In the genomic region with DNA sequence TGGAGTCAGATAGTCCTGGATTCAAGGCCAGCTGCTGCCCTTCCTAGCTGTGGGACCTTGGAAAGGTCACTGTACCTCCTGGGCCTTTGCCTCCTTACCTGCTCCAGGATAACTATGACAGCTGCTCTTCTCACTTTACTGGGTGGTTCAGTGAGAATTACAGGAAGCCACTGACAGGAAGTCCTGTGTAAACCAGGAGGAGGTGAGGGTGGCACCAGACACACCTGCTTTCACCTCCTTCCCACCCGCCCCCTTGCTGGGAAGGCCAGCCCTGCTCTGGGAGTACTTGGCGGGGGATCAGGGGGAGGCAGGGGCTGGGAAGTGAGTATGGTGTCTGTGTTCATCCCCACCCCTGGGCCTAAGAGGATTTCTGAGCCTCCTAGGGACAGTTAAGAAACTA, we compare ENCODE assay signal across 9 cellular contexts. TPM values are rescaled to one million over a fixed set of nuclear protein-coding genes. Genes with fewer than 3 reads are reported as not detected.
A peak's percentile ranks its signal among the peaks of the same experiment; 100 is the strongest.
DNase-seq lines count a peak whose midpoint lies in the region; ATAC-seq and TF ChIP-seq lines count a peak whose summit lies in the region.
"Had no signal": no experiment of that assay in that cellular context is flagged by ENCODE, and none has a peak within 500 bp of the region (broad histone marks: within the 10 kb centered on the region; RNA-seq: fewer than 3 reads in every experiment).

No MANE protein-coding gene starts in this region.

- H3K4me1 ChIP-seq in neutrophil (ENCODE audit: control insufficient read depth in 1 of 2, insufficient read depth in 1 of 2, low read depth in 1 of 2, low read length in 1 of 2) (peaks cover 67 to 71% of the 10 kb centered on the region in 2 experiments), Karpas-422 (ENCODE audit: low read length) (no peaks in the 10 kb centered on the region), GM23338 (ENCODE audit: insufficient read depth) (no peaks in the 10 kb centered on the region)

- H3K4me2 ChIP-seq in Karpas-422 (ENCODE audit: low read depth, low read length, poor library complexity, severe bottlenecking) (no peak overlapping the region), GM23338 (no peak overlapping the region)

- no peak overlapping the region for H3K4me3 ChIP-seq in GM12864 (ENCODE audit: low read depth, low read length)
- H3K4me3 ChIP-seq in neutrophil (ENCODE audit: low read depth in 1 of 2, low read length in 1 of 2): peak overlapping the region; percentile 4 to 10
- H3K4me3 ChIP-seq in Karpas-422 (ENCODE audit: low read length): no peak overlapping the region
- no peak overlapping the region for H3K4me3 ChIP-seq in GM23338
- H3K4me3 ChIP-seq: MG63 had no signal

- H4K20me1 ChIP-seq in Karpas-422 (ENCODE audit: insufficient read depth, low read depth, low read length) (no peaks in the 10 kb centered on the region), GM23338 (replicated peaks; ENCODE audit: insufficient read depth) (no peaks in the 10 kb centered on the region)

- H3K27me3 ChIP-seq in neutrophil (no peaks in the 10 kb centered on the region), Karpas-422 (ENCODE audit: low read length) (no peaks in the 10 kb centered on the region), GM23338 (ENCODE audit: insufficient read depth) (no peaks in the 10 kb centered on the region)
- H3K27me3 ChIP-seq: MG63 had no signal

- no peak overlapping the region for H2AFZ ChIP-seq in Karpas-422 (ENCODE audit: low read length)
- H2AFZ ChIP-seq in GM23338: no peak overlapping the region

- no peak overlapping the region for H3K9ac ChIP-seq in Karpas-422 (ENCODE audit: low read length)

- ATAC-seq in HG02798 (IDR thresholded peaks at IDR 0.05; ENCODE audit: poor library complexity, unreplicated experiment) (no peak), GM23338 (no peak), GM19397 (IDR thresholded peaks at IDR 0.05; ENCODE audit: unreplicated experiment) (no peak)

- DNase-seq in GM12864 (ENCODE audit: low read depth): peak; percentile 19
- DNase-seq in NCI-H82 (lab: John Stamatoyannopoulos, UW): peak; percentile 59
- DNase-seq in activated gamma-delta T cell treated with anti-CD3 and anti-CD28 coated beads, Interleukin-2, amount 50 U/mL, for 16 hours (ENCODE audit: low read depth): peak; percentile 17
- DNase-seq in Karpas-422: no peak
- DNase-seq in GM23338 (ENCODE audit: low spot score): no peak
- DNase-seq: MG63 had no signal

- H3K27ac Mint-ChIP-seq in GM23338: no peak overlapping the region

- no peak overlapping the region for H3K4me3 Mint-ChIP-seq in GM23338

- H3K27ac ChIP-seq in neutrophil (peak overlapping the region; percentile 87), Karpas-422 (ENCODE audit: low read length) (no peak overlapping the region), GM23338 (ENCODE audit: low read depth) (no peak overlapping the region)

- H3K4me1 Mint-ChIP-seq in GM23338: peaks cover 9% of the 10 kb centered on the region

- H3K79me2 ChIP-seq in Karpas-422 (ENCODE audit: low read length) (no peaks in the 10 kb centered on the region), GM23338 (replicated peaks; ENCODE audit: insufficient read depth) (no peaks in the 10 kb centered on the region)

- TF ChIP-seq CTCF in GM12864 (IDR thresholded peaks at IDR 0.05; ENCODE audit: low read depth, low read length, missing control alignments) (no peak), neutrophil (IDR thresholded peaks at IDR 0.05) (no peak), GM23338 (conservative IDR thresholded peaks at IDR 0.05; ENCODE audit: low read depth in 2 of 2) (no peak)

- H3K36me3 Mint-ChIP-seq in GM23338 (ENCODE audit: low read depth): no peaks in the 10 kb centered on the region

- H3K9me2 ChIP-seq in Karpas-422 (replicated peaks; ENCODE audit: insufficient read depth, low read length) (no peaks in the 10 kb centered on the region), GM23338 (ENCODE audit: insufficient read depth) (no peaks in the 10 kb centered on the region)

- no peaks in the 10 kb centered on the region; the same call in 2 of the 3 replicates for H3K9me3 Mint-ChIP-seq in GM23338

- H3F3A ChIP-seq in GM23338 (replicated peaks; ENCODE audit: low read depth): no peaks in the 10 kb centered on the region

- H3K36me3 ChIP-seq in neutrophil (peaks cover 37% of the 10 kb centered on the region), Karpas-422 (ENCODE audit: insufficient read depth, low read length) (no peaks in the 10 kb centered on the region), GM23338 (ENCODE audit: insufficient read depth) (no peaks in the 10 kb centered on the region)
- H3K36me3 ChIP-seq: MG63 had no signal

- H3K27me3 Mint-ChIP-seq in GM23338 (ENCODE audit: insufficient read depth, low read depth, poor library complexity): peaks cover 17% of the 10 kb centered on the region

- H3K9me3 ChIP-seq in neutrophil (no peaks in the 10 kb centered on the region), Karpas-422 (ENCODE audit: low read length) (no peaks in the 10 kb centered on the region)
- H3K9me3 ChIP-seq: MG63 had no signal

TF ChIP-seq in GM23338, 12 proteins besides CTCF, POLR2A, EP300 and RAD21 (continues in another document):
- no peak for TF ChIP-seq NANOG (IDR thresholded peaks at IDR 0.05; ENCODE audit: borderline replicate concordance)
- TF ChIP-seq, protein P1, sequence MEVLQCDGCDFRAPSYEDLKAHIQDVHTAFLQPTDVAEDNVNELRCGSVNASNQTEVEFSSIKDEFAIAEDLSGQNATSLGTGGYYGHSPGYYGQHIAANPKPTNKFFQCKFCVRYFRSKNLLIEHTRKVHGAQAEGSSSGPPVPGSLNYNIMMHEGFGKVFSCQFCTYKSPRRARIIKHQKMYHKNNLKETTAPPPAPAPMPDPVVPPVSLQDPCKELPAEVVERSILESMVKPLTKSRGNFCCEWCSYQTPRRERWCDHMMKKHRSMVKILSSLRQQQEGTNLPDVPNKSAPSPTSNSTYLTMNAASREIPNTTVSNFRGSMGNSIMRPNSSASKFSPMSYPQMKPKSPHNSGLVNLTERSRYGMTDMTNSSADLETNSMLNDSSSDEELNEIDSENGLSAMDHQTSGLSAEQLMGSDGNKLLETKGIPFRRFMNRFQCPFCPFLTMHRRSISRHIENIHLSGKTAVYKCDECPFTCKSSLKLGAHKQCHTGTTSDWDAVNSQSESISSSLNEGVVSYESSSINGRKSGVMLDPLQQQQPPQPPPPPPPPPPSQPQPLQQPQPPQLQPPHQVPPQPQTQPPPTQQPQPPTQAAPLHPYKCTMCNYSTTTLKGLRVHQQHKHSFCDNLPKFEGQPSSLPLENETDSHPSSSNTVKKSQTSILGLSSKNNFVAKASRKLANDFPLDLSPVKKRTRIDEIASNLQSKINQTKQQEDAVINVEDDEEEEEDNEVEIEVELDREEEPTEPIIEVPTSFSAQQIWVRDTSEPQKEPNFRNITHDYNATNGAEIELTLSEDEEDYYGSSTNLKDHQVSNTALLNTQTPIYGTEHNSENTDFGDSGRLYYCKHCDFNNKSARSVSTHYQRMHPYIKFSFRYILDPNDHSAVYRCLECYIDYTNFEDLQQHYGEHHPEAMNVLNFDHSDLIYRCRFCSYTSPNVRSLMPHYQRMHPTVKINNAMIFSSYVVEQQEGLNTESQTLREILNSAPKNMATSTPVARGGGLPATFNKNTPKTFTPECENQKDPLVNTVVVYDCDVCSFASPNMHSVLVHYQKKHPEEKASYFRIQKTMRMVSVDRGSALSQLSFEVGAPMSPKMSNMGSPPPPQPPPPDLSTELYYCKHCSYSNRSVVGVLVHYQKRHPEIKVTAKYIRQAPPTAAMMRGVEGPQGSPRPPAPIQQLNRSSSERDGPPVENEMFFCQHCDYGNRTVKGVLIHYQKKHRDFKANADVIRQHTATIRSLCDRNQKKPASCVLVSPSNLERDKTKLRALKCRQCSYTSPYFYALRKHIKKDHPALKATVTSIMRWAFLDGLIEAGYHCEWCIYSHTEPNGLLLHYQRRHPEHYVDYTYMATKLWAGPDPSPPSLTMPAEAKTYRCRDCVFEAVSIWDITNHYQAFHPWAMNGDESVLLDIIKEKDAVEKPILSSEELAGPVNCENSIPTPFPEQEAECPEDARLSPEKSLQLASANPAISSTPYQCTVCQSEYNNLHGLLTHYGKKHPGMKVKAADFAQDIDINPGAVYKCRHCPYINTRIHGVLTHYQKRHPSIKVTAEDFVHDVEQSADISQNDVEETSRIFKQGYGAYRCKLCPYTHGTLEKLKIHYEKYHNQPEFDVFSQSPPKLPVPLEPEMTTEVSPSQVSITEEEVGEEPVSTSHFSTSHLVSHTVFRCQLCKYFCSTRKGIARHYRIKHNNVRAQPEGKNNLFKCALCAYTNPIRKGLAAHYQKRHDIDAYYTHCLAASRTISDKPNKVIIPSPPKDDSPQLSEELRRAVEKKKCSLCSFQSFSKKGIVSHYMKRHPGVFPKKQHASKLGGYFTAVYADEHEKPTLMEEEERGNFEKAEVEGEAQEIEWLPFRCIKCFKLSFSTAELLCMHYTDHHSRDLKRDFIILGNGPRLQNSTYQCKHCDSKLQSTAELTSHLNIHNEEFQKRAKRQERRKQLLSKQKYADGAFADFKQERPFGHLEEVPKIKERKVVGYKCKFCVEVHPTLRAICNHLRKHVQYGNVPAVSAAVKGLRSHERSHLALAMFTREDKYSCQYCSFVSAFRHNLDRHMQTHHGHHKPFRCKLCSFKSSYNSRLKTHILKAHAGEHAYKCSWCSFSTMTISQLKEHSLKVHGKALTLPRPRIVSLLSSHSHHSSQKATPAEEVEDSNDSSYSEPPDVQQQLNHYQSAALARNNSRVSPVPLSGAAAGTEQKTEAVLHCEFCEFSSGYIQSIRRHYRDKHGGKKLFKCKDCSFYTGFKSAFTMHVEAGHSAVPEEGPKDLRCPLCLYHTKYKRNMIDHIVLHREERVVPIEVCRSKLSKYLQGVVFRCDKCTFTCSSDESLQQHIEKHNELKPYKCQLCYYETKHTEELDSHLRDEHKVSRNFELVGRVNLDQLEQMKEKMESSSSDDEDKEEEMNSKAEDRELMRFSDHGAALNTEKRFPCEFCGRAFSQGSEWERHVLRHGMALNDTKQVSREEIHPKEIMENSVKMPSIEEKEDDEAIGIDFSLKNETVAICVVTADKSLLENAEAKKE (CRISPR knock-in tag; IDR thresholded peaks at IDR 0.05): no peak
- TF ChIP-seq CREB1 (CRISPR knock-in tag; IDR thresholded peaks at IDR 0.05; ENCODE audit: low read depth): no peak
- no peak for TF ChIP-seq ZNF114 (CRISPR knock-in tag; IDR thresholded peaks at IDR 0.05)
- no peak for TF ChIP-seq JUNB (IDR thresholded peaks at IDR 0.05; ENCODE audit: unreplicated experiment)
- TF ChIP-seq POLR2AphosphoS5 (IDR thresholded peaks at IDR 0.05; ENCODE audit: low read depth): no peak

RNA-seq across cellular contexts. Expression of a gene that starts 42.6 kb away (rescaled TPM):
- total RNA-seq in Karpas-422 (2014; rRNA removed; shearing (Covaris generic); ENCODE audit: low replicate concordance): 4.6 and 5.1 TPM in 2 replicates
- 11.3 and 14.2 TPM in 2 replicates for total RNA-seq in GM23338 (2014; rRNA removed; shearing (Covaris generic))
- 7.1 and 9.5 TPM in 2 replicates for polyA plus RNA-seq in GM23338 (2016; fragmentation: Nextera tagmentation; extraction: Ambion mirVana)

RNA-seq across cellular contexts. Expression of a gene that starts 50.9 kb away (rescaled TPM):
- total RNA-seq in Karpas-422 (2014; rRNA removed; shearing (Covaris generic); ENCODE audit: low replicate concordance): 84.0 and 98.4 TPM in 2 replicates
- total RNA-seq in GM23338 (2014; rRNA removed; shearing (Covaris generic)): 78.0 and 111 TPM in 2 replicates
- polyA plus RNA-seq in GM23338 (2016; fragmentation: Nextera tagmentation; extraction: Ambion mirVana): 93.2 and 105 TPM in 2 replicates

RNA-seq across cellular contexts. Expression of a gene that starts 51.1 kb away (rescaled TPM):
- total RNA-seq in Karpas-422 (2014; rRNA removed; shearing (Covaris generic); ENCODE audit: low replicate concordance): 23.7 and 26.4 TPM in 2 replicates
- 35.9 and 39.7 TPM in 2 replicates for total RNA-seq in GM23338 (2014; rRNA removed; shearing (Covaris generic))
- polyA plus RNA-seq in GM23338 (2016; fragmentation: Nextera tagmentation; extraction: Ambion mirVana): 20.4 and 25.8 TPM in 2 replicates

Comparison
In these comparisons a context has a peak if more than half of its experiments do, and no peak if none do; other contexts are left out.
1. DNase-seq: peak in GM12864 (single experiment), NCI-H82 (single experiment) and activated gamma-delta T cell treated with anti-CD3 and anti-CD28 coated beads, Interleukin-2, amount 50 U/mL, for 16 hours (single experiment); none in Karpas-422 (single experiment) and GM23338 (single experiment).
2. H3K4me3 ChIP-seq: peak in neutrophil (2 of 2); none in GM12864 (single experiment), Karpas-422 (single experiment) and GM23338 (single experiment).